In genomic region chr12:3271639-3272038, GRCh38 we compare ENCODE assay signal across 19 cellular contexts.
DNase-seq lines count a peak whose midpoint lies in the region; ATAC-seq and TF ChIP-seq lines count a peak whose summit lies in the region.
"Had no signal": no experiment of that assay in that cellular context is flagged by ENCODE, and none has a peak within 500 bp of the region (broad histone marks: within the 10 kb centered on the region; RNA-seq: fewer than 3 reads in every experiment).

No MANE protein-coding gene starts in this region.

- H3K9ac ChIP-seq in H9 (ENCODE audit: extremely low read depth, insufficient read length, low read length), result no peak overlapping the region
- H3K9ac ChIP-seq: BLaER1, KMS-11 had no signal

- no peak overlapping the region for H2BK15ac ChIP-seq in H9 (ENCODE audit: low read depth, low read length)

- peak overlapping the region in 2 of 3 experiments; percentile 50 to 63; a peak in 3 of 7 replicates for H3K27ac Mint-ChIP-seq in H9
- H3K27ac Mint-ChIP-seq in chondrocyte (ENCODE audit: unreplicated experiment), result no peak overlapping the region
- H3K27ac Mint-ChIP-seq: CD4-positive, CD25-positive, alpha-beta regulatory T cell; IgD-negative memory B cell had no signal

- no peak overlapping the region for H3K4ac ChIP-seq in H9 (ENCODE audit: low read depth, low read length)

- H3K4me1 ChIP-seq in heart right ventricle, result peaks cover 28 to 74% (median 63%) of the 10 kb centered on the region in 9 donors
- H3K4me1 ChIP-seq in H9 (ENCODE audit: insufficient read depth, low read length), result no peaks in the 10 kb centered on the region

- H3K79me1 ChIP-seq in H9 (ENCODE audit: insufficient read depth, low read depth, low read length, poor library complexity, severe bottlenecking), result no peaks in the 10 kb centered on the region

- H3T11ph ChIP-seq in H9 (ENCODE audit: low read length), result no peak overlapping the region

- WGBS in heart right ventricle, 2 donors, result 49 to 60% methylated on average over 6 of the region's 6 CpGs
- WGBS in H9 (ENCODE audit: extremely low coverage, insufficient read length, low lambda C conversion rate), result no CpG with 5 or more reads among the region's 6 CpGs

- H3K79me2 ChIP-seq in H9 (ENCODE audit: insufficient read depth, low read length), result no peaks in the 10 kb centered on the region

- no peak overlapping the region for H2BK5ac ChIP-seq in H9 (ENCODE audit: insufficient read length, low read length)

- H4K5ac ChIP-seq in H9 (ENCODE audit: insufficient read length, low read depth, low read length), result no peak overlapping the region

- peak overlapping the region in 6 of 10 donors; percentile 6 to 87 (median 79) for H3K27ac ChIP-seq in heart right ventricle
- H3K27ac ChIP-seq in H9 (ENCODE audit: insufficient read length, low read depth, low read length), result no peak overlapping the region
- H3K27ac ChIP-seq: BLaER1, KMS-11, SJSA1 had no signal

- no peak overlapping the region for H3K14ac ChIP-seq in H9 (ENCODE audit: insufficient read depth, low read length)

- no peak overlapping the region for H2BK20ac ChIP-seq in H9 (ENCODE audit: low read depth, low read length, poor library complexity, severe bottlenecking)

- no peak for ATAC-seq in heart right ventricle
- ATAC-seq in left ventricle myocardium superior, result no peak

- intact Hi-C loops in heart right ventricle (cut with DNase I) (loop anchor here in 5 of 10 donors (5.0 to 10.0 kb wide), 5 partner anchors 49 to 199 kb away; no protein-coding TSS in a partner anchor), left ventricle myocardium superior (cut with micrococcal nuclease) (no loop called here)

- DNase-seq in heart right ventricle (no peak), left ventricle myocardium superior (no peak), H9 (no peak), cerebellum (ENCODE audit: low spot score) (peak; percentile 76), chondrocyte (ENCODE audit: low spot score) (no peak), epidermal melanocyte (ENCODE audit: insufficient read length, low spot score) (no peak), SHP77 treated with DMSO at 0.1 percent for 48 hours (lab: John Stamatoyannopoulos, UW) (no peak)
- DNase-seq: CD4-positive, CD25-positive, alpha-beta regulatory T cell; HCEC 1CT; NCI-H1048; NCI-H1436 treated with DMSO at 0.1 percent for 48 hours; NCI-H187 treated with DMSO at 0.1 percent for 48 hours; NCI-H2171 treated with DMSO at 0.1 percent for 48 hours; NCI-H345; NCI-H510A treated with DMSO at 0.1 percent for 48 hours had no signal

- H3K36me3 ChIP-seq in heart right ventricle, result peaks cover 0 to 26% (median 0%) of the 10 kb centered on the region in 9 donors
- H3K36me3 ChIP-seq: BLaER1, SJSA1 had no signal

- no peak overlapping the region for H2AK5ac ChIP-seq in H9 (ENCODE audit: insufficient read length, low read length)

- H3K4me3 Mint-ChIP-seq in H9, result no peak overlapping the region
- H3K4me3 Mint-ChIP-seq in chondrocyte (ENCODE audit: unreplicated experiment), result no peak overlapping the region
- H3K4me3 Mint-ChIP-seq: CD4-positive, CD25-positive, alpha-beta regulatory T cell; IgD-negative memory B cell had no signal

- H3K9me3 ChIP-seq in heart right ventricle (no peaks in the 10 kb centered on the region), H9 (ENCODE audit: control insufficient read depth, low read depth, low read length) (no peaks in the 10 kb centered on the region)
- H3K9me3 ChIP-seq: BLaER1, SJSA1 had no signal

- no peak overlapping the region for H2AFZ ChIP-seq in H9 (ENCODE audit: low read length)

- H3K4me1 Mint-ChIP-seq in H9, result peaks cover 18 to 38% of the 10 kb centered on the region in 2 experiments
- peaks cover 11% of the 10 kb centered on the region for H3K4me1 Mint-ChIP-seq in chondrocyte (ENCODE audit: low read depth)

- no peaks in the 10 kb centered on the region for H3K27me3 Mint-ChIP-seq in H9 (ENCODE audit: low read depth)
- H3K27me3 Mint-ChIP-seq in chondrocyte (ENCODE audit: low read depth), result no peaks in the 10 kb centered on the region

- H3K23me2 ChIP-seq in H9 (ENCODE audit: insufficient read length, low read depth, low read length, poor library complexity, severe bottlenecking), result no peaks in the 10 kb centered on the region

- H3K36me3 Mint-ChIP-seq in H9 (ENCODE audit: insufficient read depth in 1 of 3, low read depth in 3 of 3) (no peaks in the 10 kb centered on the region; a peak in 1 of 7 replicates), chondrocyte (ENCODE audit: low read depth) (peaks cover 5% of the 10 kb centered on the region)
- H3K36me3 Mint-ChIP-seq: CD4-positive, CD25-positive, alpha-beta regulatory T cell had no signal

- H2BK12ac ChIP-seq in H9 (ENCODE audit: insufficient read length, low read depth, low read length), result no peak overlapping the region

- no peak overlapping the region for H4K91ac ChIP-seq in H9 (ENCODE audit: insufficient read length, low read depth, low read length)

- no peak overlapping the region for H3K4me3 ChIP-seq in heart right ventricle
- H3K4me3 ChIP-seq: BLaER1, SJSA1 had no signal

- no peak overlapping the region for H3K56ac ChIP-seq in H9 (ENCODE audit: insufficient read length, low read depth, low read length)

- no peak overlapping the region for H2BK120ac ChIP-seq in H9 (ENCODE audit: low read depth, low read length, poor library complexity, severe bottlenecking)

- no peak overlapping the region for H3K4me2 ChIP-seq in H9 (ENCODE audit: insufficient read depth, insufficient read length, low read length)
- H3K4me2 ChIP-seq: KMS-11 had no signal

- H3K27me3 ChIP-seq in heart right ventricle (no peaks in the 10 kb centered on the region), H9 (ENCODE audit: insufficient read depth, low read length) (no peaks in the 10 kb centered on the region)
- H3K27me3 ChIP-seq: BLaER1, SJSA1 had no signal

- no peak overlapping the region for H4K8ac ChIP-seq in H9 (replicated peaks; ENCODE audit: insufficient read length, low read depth, low read length)

- no peak overlapping the region for H3K23ac ChIP-seq in H9 (ENCODE audit: insufficient read length, low read depth, low read length)

- TF ChIP-seq CTCF in heart right ventricle (IDR thresholded peaks at IDR 0.05) (no peak), H9 (conservative IDR thresholded peaks at IDR 0.05) (no peak), chondrocyte (IDR thresholded peaks at IDR 0.05) (no peak)

- H3K18ac ChIP-seq in H9 (ENCODE audit: insufficient read length, low read depth, low read length), result no peak overlapping the region

- H3K9me3 Mint-ChIP-seq in H9 (no peaks in the 10 kb centered on the region), chondrocyte (ENCODE audit: low read depth) (no peaks in the 10 kb centered on the region)
- H3K9me3 Mint-ChIP-seq: CD4-positive, CD25-positive, alpha-beta regulatory T cell; IgD-negative memory B cell had no signal

- H4K20me1 ChIP-seq in H9 (ENCODE audit: control insufficient read depth, insufficient read depth, insufficient read length), result no peaks in the 10 kb centered on the region
